Comparison of ENCODE assay signal across 2 cellular contexts in the genomic region with DNA sequence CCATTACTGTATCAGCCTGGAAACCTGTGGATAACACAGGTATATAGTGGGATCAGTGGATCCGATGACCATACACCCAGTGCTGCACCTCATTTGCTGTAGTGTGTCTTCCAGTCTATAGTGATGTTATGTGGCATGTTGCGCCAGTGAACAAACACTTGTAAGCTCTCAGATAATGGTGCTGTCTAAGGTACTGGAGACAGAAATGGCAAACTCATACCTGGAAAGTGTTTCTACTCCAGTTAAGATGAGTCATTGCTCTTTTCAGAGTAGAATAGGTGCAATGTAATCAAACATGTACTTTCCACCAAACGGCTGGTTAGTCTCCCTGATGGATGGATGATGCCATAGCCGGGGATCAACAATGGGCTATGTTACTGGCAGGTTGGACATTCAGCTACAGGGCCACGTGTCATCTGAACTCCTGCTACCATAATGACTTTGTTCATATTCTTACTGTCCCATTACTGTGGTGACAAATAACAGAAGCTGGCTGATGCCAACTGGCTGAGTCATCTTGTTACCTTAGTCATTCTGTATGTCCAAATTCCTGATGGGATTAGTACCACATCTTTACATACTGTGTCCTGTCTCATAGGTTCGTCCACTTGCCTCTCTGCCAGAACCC.
A peak's percentile ranks its signal among the peaks of the same experiment; 100 is the strongest.
TF ChIP-seq lines count a peak whose summit lies in the region.

No MANE protein-coding gene starts in this region.

TF ChIP-seq in SK-N-SH, 30 proteins besides CTCF, POLR2A, EP300 and RAD21 (continued from another document):
- TF ChIP-seq, protein P1, sequence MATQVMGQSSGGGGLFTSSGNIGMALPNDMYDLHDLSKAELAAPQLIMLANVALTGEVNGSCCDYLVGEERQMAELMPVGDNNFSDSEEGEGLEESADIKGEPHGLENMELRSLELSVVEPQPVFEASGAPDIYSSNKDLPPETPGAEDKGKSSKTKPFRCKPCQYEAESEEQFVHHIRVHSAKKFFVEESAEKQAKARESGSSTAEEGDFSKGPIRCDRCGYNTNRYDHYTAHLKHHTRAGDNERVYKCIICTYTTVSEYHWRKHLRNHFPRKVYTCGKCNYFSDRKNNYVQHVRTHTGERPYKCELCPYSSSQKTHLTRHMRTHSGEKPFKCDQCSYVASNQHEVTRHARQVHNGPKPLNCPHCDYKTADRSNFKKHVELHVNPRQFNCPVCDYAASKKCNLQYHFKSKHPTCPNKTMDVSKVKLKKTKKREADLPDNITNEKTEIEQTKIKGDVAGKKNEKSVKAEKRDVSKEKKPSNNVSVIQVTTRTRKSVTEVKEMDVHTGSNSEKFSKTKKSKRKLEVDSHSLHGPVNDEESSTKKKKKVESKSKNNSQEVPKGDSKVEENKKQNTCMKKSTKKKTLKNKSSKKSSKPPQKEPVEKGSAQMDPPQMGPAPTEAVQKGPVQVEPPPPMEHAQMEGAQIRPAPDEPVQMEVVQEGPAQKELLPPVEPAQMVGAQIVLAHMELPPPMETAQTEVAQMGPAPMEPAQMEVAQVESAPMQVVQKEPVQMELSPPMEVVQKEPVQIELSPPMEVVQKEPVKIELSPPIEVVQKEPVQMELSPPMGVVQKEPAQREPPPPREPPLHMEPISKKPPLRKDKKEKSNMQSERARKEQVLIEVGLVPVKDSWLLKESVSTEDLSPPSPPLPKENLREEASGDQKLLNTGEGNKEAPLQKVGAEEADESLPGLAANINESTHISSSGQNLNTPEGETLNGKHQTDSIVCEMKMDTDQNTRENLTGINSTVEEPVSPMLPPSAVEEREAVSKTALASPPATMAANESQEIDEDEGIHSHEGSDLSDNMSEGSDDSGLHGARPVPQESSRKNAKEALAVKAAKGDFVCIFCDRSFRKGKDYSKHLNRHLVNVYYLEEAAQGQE (IDR thresholded peaks at IDR 0.05; ENCODE audit: low read depth, low read length) = peak; percentile 87

TF ChIP-seq in SK-N-SH treated with all-trans-retinoic acid at 6 μM for 48 hours, 23 proteins besides CTCF, POLR2A, EP300 and RAD21 (continued from another document):
- no peak for TF ChIP-seq CSRNP3 (CRISPR knock-in tag; IDR thresholded peaks at IDR 0.05)
- TF ChIP-seq SNAI2 (CRISPR knock-in tag; IDR thresholded peaks at IDR 0.05) = no peak
- TF ChIP-seq, protein P2, sequence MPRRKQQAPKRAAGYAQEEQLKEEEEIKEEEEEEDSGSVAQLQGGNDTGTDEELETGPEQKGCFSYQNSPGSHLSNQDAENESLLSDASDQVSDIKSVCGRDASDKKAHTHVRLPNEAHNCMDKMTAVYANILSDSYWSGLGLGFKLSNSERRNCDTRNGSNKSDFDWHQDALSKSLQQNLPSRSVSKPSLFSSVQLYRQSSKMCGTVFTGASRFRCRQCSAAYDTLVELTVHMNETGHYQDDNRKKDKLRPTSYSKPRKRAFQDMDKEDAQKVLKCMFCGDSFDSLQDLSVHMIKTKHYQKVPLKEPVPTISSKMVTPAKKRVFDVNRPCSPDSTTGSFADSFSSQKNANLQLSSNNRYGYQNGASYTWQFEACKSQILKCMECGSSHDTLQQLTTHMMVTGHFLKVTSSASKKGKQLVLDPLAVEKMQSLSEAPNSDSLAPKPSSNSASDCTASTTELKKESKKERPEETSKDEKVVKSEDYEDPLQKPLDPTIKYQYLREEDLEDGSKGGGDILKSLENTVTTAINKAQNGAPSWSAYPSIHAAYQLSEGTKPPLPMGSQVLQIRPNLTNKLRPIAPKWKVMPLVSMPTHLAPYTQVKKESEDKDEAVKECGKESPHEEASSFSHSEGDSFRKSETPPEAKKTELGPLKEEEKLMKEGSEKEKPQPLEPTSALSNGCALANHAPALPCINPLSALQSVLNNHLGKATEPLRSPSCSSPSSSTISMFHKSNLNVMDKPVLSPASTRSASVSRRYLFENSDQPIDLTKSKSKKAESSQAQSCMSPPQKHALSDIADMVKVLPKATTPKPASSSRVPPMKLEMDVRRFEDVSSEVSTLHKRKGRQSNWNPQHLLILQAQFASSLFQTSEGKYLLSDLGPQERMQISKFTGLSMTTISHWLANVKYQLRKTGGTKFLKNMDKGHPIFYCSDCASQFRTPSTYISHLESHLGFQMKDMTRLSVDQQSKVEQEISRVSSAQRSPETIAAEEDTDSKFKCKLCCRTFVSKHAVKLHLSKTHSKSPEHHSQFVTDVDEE (CRISPR knock-in tag; IDR thresholded peaks at IDR 0.05) = no peak
- no peak for TF ChIP-seq ISL1 (CRISPR knock-in tag; IDR thresholded peaks at IDR 0.05)
- no peak for TF ChIP-seq ARNTL (CRISPR knock-in tag; IDR thresholded peaks at IDR 0.05; ENCODE audit: borderline replicate concordance, low read depth)
- TF ChIP-seq ZNF8 (CRISPR knock-in tag; IDR thresholded peaks at IDR 0.05) = no peak
- no peak for TF ChIP-seq GLIS3 (CRISPR knock-in tag; IDR thresholded peaks at IDR 0.05)
- TF ChIP-seq RARB (CRISPR knock-in tag; IDR thresholded peaks at IDR 0.05) = no peak
